In genomic region chr11:96067160-96067559, GRCh38 we compare ENCODE assay signal across 26 cellular contexts.
DNase-seq lines count a peak whose midpoint lies in the region; ATAC-seq, FAIRE-seq and TF ChIP-seq lines count a peak whose summit lies in the region.
"Had no signal": no experiment of that assay in that cellular context is flagged by ENCODE, and none has a peak within 500 bp of the region (broad histone marks: within the 10 kb centered on the region; RNA-seq: fewer than 3 reads in every experiment).

No MANE protein-coding gene starts in this region.

- peaks cover 0 to 1% (median 0%) of the 10 kb centered on the region in 7 donors for H3K9me3 Mint-ChIP-seq in CD4-positive, CD25-positive, alpha-beta regulatory T cell
- H3K9me3 Mint-ChIP-seq in central memory CD8-positive, alpha-beta T cell: no peaks in the 10 kb centered on the region
- no peaks in the 10 kb centered on the region for H3K9me3 Mint-ChIP-seq in neural crest cell
- H3K9me3 Mint-ChIP-seq: dendritic cell treated with granulocyte-macrophage colony-stimulating factor and Interleukin-4, amounts not matched to agents 40 ng/mL and 50 ng/mL, for 4 days; T-cell had no signal

- peak; percentile 48 for FAIRE-seq in HTR-8/SVneo (lab: Jason Lieb, UNC)
- FAIRE-seq: RCC 7860 had no signal

- no peak overlapping the region for H3K4me3 ChIP-seq in CD4-positive, CD25-positive, alpha-beta regulatory T cell (ENCODE audit: low read depth, low read length)
- H3K4me3 ChIP-seq: cardiac muscle cell, esophagus muscularis mucosa, upper lobe of left lung had no signal

- H3K27ac ChIP-seq in CD4-positive, CD25-positive, alpha-beta regulatory T cell (ENCODE audit: insufficient read depth, low read length, poor library complexity, severe bottlenecking): no peak overlapping the region
- H3K27ac ChIP-seq: cardiac muscle cell, foreskin keratinocyte, upper lobe of left lung had no signal

- no peaks in the 10 kb centered on the region for H3K9me3 ChIP-seq in CD4-positive, CD25-positive, alpha-beta regulatory T cell (ENCODE audit: control insufficient read depth in 2 of 2, low read length in 2 of 2)
- H3K9me3 ChIP-seq: esophagus muscularis mucosa, upper lobe of left lung had no signal

- peaks cover 7% of the 10 kb centered on the region for H3K4me1 ChIP-seq in CD4-positive, CD25-positive, alpha-beta regulatory T cell (ENCODE audit: control insufficient read depth, insufficient read depth, low read length, poor library complexity, severe bottlenecking)

- no peak for TF ChIP-seq CTCF in neural crest cell (conservative IDR thresholded peaks at IDR 0.05)

- no peak overlapping the region for H3K4me3 Mint-ChIP-seq in CD4-positive, CD25-positive, alpha-beta regulatory T cell
- no peak overlapping the region for H3K4me3 Mint-ChIP-seq in central memory CD8-positive, alpha-beta T cell
- peak overlapping the region; percentile 11 for H3K4me3 Mint-ChIP-seq in neural crest cell
- H3K4me3 Mint-ChIP-seq: dendritic cell treated with granulocyte-macrophage colony-stimulating factor and Interleukin-4, amounts not matched to agents 40 ng/mL and 50 ng/mL, for 4 days; T-cell had no signal

- no peak for ATAC-seq in CD4-positive, CD25-positive, alpha-beta regulatory T cell (ENCODE audit: low read depth in 2 of 2)
- no peak for ATAC-seq in central memory CD8-positive, alpha-beta T cell (replicated peaks; ENCODE audit: extremely low read depth, poor library complexity, severe bottlenecking)
- ATAC-seq in GM18907 (IDR thresholded peaks at IDR 0.05; ENCODE audit: unreplicated experiment) (no peak), GM19463 (IDR thresholded peaks at IDR 0.05; ENCODE audit: unreplicated experiment) (no peak)
- ATAC-seq: foreskin keratinocyte, T-cell had no signal

- no peak for DNase-seq in CD4-positive, CD25-positive, alpha-beta regulatory T cell
- DNase-seq in HTR-8/SVneo (ENCODE audit: insufficient read length, low spot score) (no peak), neural crest cell (ENCODE audit: low read depth, low spot score) (no peak), SKM-1 treated with dmso at 0.1 percent for 144 hours (lab: John Stamatoyannopoulos, UW; ENCODE audit: unreplicated experiment) (no peak)
- DNase-seq in central memory CD8-positive, alpha-beta T cell (ENCODE audit: low spot score in 2 of 2): no peak
- DNase-seq: activated naive CD4-positive, alpha-beta T cell treated with Interleukin-2 at 50 U/mL for 16 hours; activated T-cell treated with anti-CD3 and anti-CD28 coated beads for 4 hours; anterior cingulate cortex; C1 segment of cervical spinal cord; Calu3; DMS79 treated with DMSO at 0.1 percent for 48 hours; foreskin keratinocyte; HCEC 1CT; KG1; NCI-H1417; NCI-H2029 treated with DMSO at 0.1 percent for 48 hours; NCI-H2227 treated with DMSO at 0.1 percent for 48 hours; nucleus accumbens; T-cell; upper lobe of left lung had no signal

- H3K36me3 ChIP-seq in CD4-positive, CD25-positive, alpha-beta regulatory T cell (ENCODE audit: control insufficient read depth, insufficient read depth, low read length): peaks cover 3% of the 10 kb centered on the region
- H3K36me3 ChIP-seq: cardiac muscle cell, esophagus muscularis mucosa, upper lobe of left lung had no signal

- peaks cover 16 to 54% (median 33%) of the 10 kb centered on the region in 4 donors for H3K4me1 Mint-ChIP-seq in CD4-positive, CD25-positive, alpha-beta regulatory T cell
- H3K4me1 Mint-ChIP-seq in central memory CD8-positive, alpha-beta T cell: peaks cover 41% of the 10 kb centered on the region
- H3K4me1 Mint-ChIP-seq in neural crest cell: peaks cover 42% of the 10 kb centered on the region

- H3K27ac Mint-ChIP-seq in CD4-positive, CD25-positive, alpha-beta regulatory T cell: peak overlapping the region in 2 of 3 donors; percentile 34 to 63
- peak overlapping the region; percentile 7 for H3K27ac Mint-ChIP-seq in central memory CD8-positive, alpha-beta T cell (ENCODE audit: low read depth)
- H3K27ac Mint-ChIP-seq in neural crest cell (ENCODE audit: unreplicated experiment): peak overlapping the region; percentile 83
- H3K27ac Mint-ChIP-seq: dendritic cell treated with granulocyte-macrophage colony-stimulating factor and Interleukin-4, amounts not matched to agents 40 ng/mL and 50 ng/mL, for 4 days had no signal

- H3K27me3 Mint-ChIP-seq in CD4-positive, CD25-positive, alpha-beta regulatory T cell: no peaks in the 10 kb centered on the region
- no peaks in the 10 kb centered on the region for H3K27me3 Mint-ChIP-seq in central memory CD8-positive, alpha-beta T cell
- no peaks in the 10 kb centered on the region for H3K27me3 Mint-ChIP-seq in neural crest cell (ENCODE audit: low read depth)
- H3K27me3 Mint-ChIP-seq: dendritic cell treated with granulocyte-macrophage colony-stimulating factor and Interleukin-4, amounts not matched to agents 40 ng/mL and 50 ng/mL, for 4 days; T-cell had no signal

- peaks cover 10% of the 10 kb centered on the region for H3K36me3 Mint-ChIP-seq in CD4-positive, CD25-positive, alpha-beta regulatory T cell
- peaks cover 7% of the 10 kb centered on the region for H3K36me3 Mint-ChIP-seq in central memory CD8-positive, alpha-beta T cell (ENCODE audit: insufficient read depth)
- peaks cover 3% of the 10 kb centered on the region for H3K36me3 Mint-ChIP-seq in neural crest cell (ENCODE audit: low read depth)

- no peaks in the 10 kb centered on the region for H3K27me3 ChIP-seq in CD4-positive, CD25-positive, alpha-beta regulatory T cell (ENCODE audit: control insufficient read depth, insufficient read depth, low read length)
- H3K27me3 ChIP-seq: cardiac muscle cell, esophagus muscularis mucosa, foreskin keratinocyte, upper lobe of left lung had no signal

Comparison
In these comparisons a context has a peak if more than half of its experiments do, and no peak if none do; other contexts are left out.
1. H3K27ac Mint-ChIP-seq: peak in every context shown above with its lines; median percentile 83 in neural crest cell; 48 in CD4-positive, CD25-positive, alpha-beta regulatory T cell; 7 in central memory CD8-positive, alpha-beta T cell.